Comparison of ENCODE assay signal across 10 cellular contexts in the genomic region with DNA sequence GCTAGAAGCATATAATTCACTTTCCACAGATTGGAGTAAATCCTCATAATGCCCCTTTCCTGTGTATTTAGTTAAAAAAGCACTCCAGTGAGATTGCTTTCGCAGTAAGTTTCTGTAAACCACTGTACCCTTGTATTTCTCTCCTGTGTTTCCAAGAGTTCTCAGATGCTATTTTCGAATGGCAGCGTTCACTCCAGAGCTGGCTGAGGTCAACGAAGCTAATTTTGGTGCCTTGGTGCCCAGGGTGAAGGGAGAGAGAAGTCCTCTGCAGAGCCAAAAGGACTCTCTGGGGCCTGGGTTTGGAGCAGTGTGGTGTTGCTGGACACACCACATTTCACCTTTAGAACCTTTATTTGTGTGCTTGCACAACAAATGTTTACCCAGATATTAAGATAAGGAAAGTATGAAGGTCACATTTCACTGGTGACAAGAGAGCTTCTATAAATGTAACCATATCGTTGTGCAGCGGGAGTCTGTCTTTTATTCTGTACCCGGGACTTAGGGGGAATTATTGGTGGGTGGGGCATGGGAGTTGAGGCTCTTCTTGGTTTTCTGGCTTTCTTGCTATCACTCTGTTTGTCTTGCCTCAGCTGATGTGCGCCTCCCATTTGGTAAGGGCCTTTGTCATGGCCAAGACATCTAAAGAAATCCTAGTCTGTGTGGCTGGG. TPM values are rescaled to one million over a fixed set of nuclear protein-coding genes. Genes with fewer than 3 reads are reported as not detected.
A peak's percentile ranks its signal among the peaks of the same experiment; 100 is the strongest.
DNase-seq lines count a peak whose midpoint lies in the region; ATAC-seq and TF ChIP-seq lines count a peak whose summit lies in the region.
"Had no signal": no experiment of that assay in that cellular context is flagged by ENCODE, and none has a peak within 500 bp of the region (broad histone marks: within the 10 kb centered on the region; RNA-seq: fewer than 3 reads in every experiment).

No MANE protein-coding gene starts in this region.

- no peak overlapping the region for H3K4me3 Mint-ChIP-seq in activated naive CD8-positive, alpha-beta T cell treated with anti-CD3 and anti-CD28 coated beads, Interleukin-2, amount 50 U/mL, for 24 hours

- no peak for TF ChIP-seq CTCF in PC-3 (conservative IDR thresholded peaks at IDR 0.05; ENCODE audit: low read depth, low read length)
- TF ChIP-seq CTCF in WERI-Rb-1 (IDR thresholded peaks at IDR 0.05; ENCODE audit: low read depth, low read length): no peak

- H3K18ac ChIP-seq in trophoblast cell (ENCODE audit: low read length): peak overlapping the region; percentile 52

- no peaks in the 10 kb centered on the region for H4K20me1 ChIP-seq in PC-3 (ENCODE audit: low read length)

- no peak overlapping the region for H2AK5ac ChIP-seq in trophoblast cell (ENCODE audit: low read length)

- H3K23ac ChIP-seq in trophoblast cell (ENCODE audit: low read length): no peak overlapping the region

- H3K36me3 Mint-ChIP-seq in activated naive CD8-positive, alpha-beta T cell treated with anti-CD3 and anti-CD28 coated beads, Interleukin-2, amount 50 U/mL, for 24 hours (ENCODE audit: low read depth): no peaks in the 10 kb centered on the region

- H3K27ac ChIP-seq in PC-3 (ENCODE audit: low read length): peak overlapping the region; percentile 93
- peak overlapping the region; percentile 45 for H3K27ac ChIP-seq in trophoblast cell (ENCODE audit: low read depth, low read length)
- H3K27ac ChIP-seq in WERI-Rb-1: no peak overlapping the region

- no TSS peak for BruUV-seq in PC-3 (replicated peaks; lab: Mats Ljungman, UMichigan)

- H3K9me3 ChIP-seq in PC-3 (ENCODE audit: low read length) (no peaks in the 10 kb centered on the region), trophoblast cell (ENCODE audit: insufficient read depth, low read depth, low read length) (no peaks in the 10 kb centered on the region), WERI-Rb-1 (ENCODE audit: severe bottlenecking) (no peaks in the 10 kb centered on the region)

- H3K4me1 ChIP-seq in PC-3 (ENCODE audit: insufficient read depth, low read length) (peaks cover 86% of the 10 kb centered on the region), trophoblast cell (ENCODE audit: control insufficient read depth in 1 of 2, insufficient read depth in 2 of 2, low read length in 2 of 2) (peaks cover 44 to 57% of the 10 kb centered on the region in 2 experiments)

- H3K4me3 ChIP-seq in PC-3 (ENCODE audit: low read length): peak overlapping the region; percentile 41
- H3K4me3 ChIP-seq in trophoblast cell (ENCODE audit: low read depth, low read length): no peak overlapping the region
- no peak overlapping the region for H3K4me3 ChIP-seq in WERI-Rb-1 (ENCODE audit: low read depth, low read length)
- H3K4me3 ChIP-seq: BLaER1 treated with 17β-estradiol and CSF1 and Interleukin-3, amounts not matched to agents 10 nM and 100 nM had no signal

- 0 out of 2 replicates have a peak, but pooled peaks cover 5% of the 10 kb centered on the region for H3K36me3 ChIP-seq in PC-3 (ENCODE audit: low read depth, low read length)
- H3K36me3 ChIP-seq in trophoblast cell (ENCODE audit: control insufficient read depth in 1 of 2, insufficient read depth in 2 of 2, low read length in 2 of 2): peaks cover 11 to 21% of the 10 kb centered on the region in 2 experiments
- no peaks in the 10 kb centered on the region for H3K36me3 ChIP-seq in WERI-Rb-1

- peaks cover 3% of the 10 kb centered on the region for H3K9me3 Mint-ChIP-seq in activated naive CD8-positive, alpha-beta T cell treated with anti-CD3 and anti-CD28 coated beads, Interleukin-2, amount 50 U/mL, for 24 hours

- CTCF ChIA-PET in PC-3 (lab: Charles Lee): no interaction called here

- H4K12ac ChIP-seq in trophoblast cell (ENCODE audit: low read depth, low read length): no peak overlapping the region

- no peaks in the 10 kb centered on the region for H3K27me3 ChIP-seq in PC-3 (ENCODE audit: low read length)
- no peaks in the 10 kb centered on the region for H3K27me3 ChIP-seq in trophoblast cell (ENCODE audit: insufficient read depth, low read length)
- H3K27me3 ChIP-seq in WERI-Rb-1 (ENCODE audit: insufficient read depth, low read depth, severe bottlenecking): peaks cover 2% of the 10 kb centered on the region

- no peak for ATAC-seq in PC-3
- ATAC-seq in left cardiac atrium: peak; percentile 55 to 60
- ATAC-seq in HG03354 (IDR thresholded peaks at IDR 0.05; ENCODE audit: poor library complexity, severe bottlenecking, unreplicated experiment): no peak
- no peak for ATAC-seq in activated naive CD8-positive, alpha-beta T cell treated with anti-CD3 and anti-CD28 coated beads, Interleukin-2, amount 50 U/mL, for 24 hours

- no peak overlapping the region for H2AFZ ChIP-seq in PC-3 (ENCODE audit: low read length)
- no peak overlapping the region for H2AFZ ChIP-seq in trophoblast cell (ENCODE audit: insufficient read depth, low read length, poor library complexity)

- no peaks in the 10 kb centered on the region for H3K9me2 ChIP-seq in PC-3 (replicated peaks; ENCODE audit: low read length)

- POLR2A ChIA-PET in PC-3 (lab: Charles Lee; ENCODE audit: unreplicated experiment): interaction anchor here (0.7 kb wide), 1 partner anchor 24 kb away, joined by 3 read pairs; no protein-coding TSS in a partner anchor

- H2BK5ac ChIP-seq in trophoblast cell (ENCODE audit: low read depth, low read length, poor library complexity): peak overlapping the region; percentile 36

- H3K14ac ChIP-seq in trophoblast cell (ENCODE audit: low read length): peak overlapping the region; percentile 65

- H4K8ac ChIP-seq in trophoblast cell (ENCODE audit: low read depth, low read length): no peak overlapping the region

- no peak overlapping the region for H4K91ac ChIP-seq in trophoblast cell (ENCODE audit: low read depth, low read length)

- H3K4ac ChIP-seq in trophoblast cell (ENCODE audit: low read depth, low read length): peak overlapping the region; percentile 98

- H2BK120ac ChIP-seq in trophoblast cell (ENCODE audit: insufficient read depth, low read length, poor library complexity): peak overlapping the region; percentile 44

- peaks cover 13% of the 10 kb centered on the region for H3K79me1 ChIP-seq in trophoblast cell (ENCODE audit: low read length)

- DNase-seq in COLO668 (lab: John Stamatoyannopoulos, UW; ENCODE audit: unreplicated experiment) (peak; percentile 21), PC-3 (peak; percentile 45), left cardiac atrium (no peak), trophoblast cell (peak in 1 of 2 donors; percentile 59), UCSD-AML1 (lab: John Stamatoyannopoulos, UW; ENCODE audit: unreplicated experiment) (no peak), WERI-Rb-1 (no peak)
- no peak for DNase-seq in activated naive CD8-positive, alpha-beta T cell treated with anti-CD3 and anti-CD28 coated beads, Interleukin-2, amount 50 U/mL, for 24 hours
- DNase-seq: stimulated activated CD4-positive, alpha-beta T cell treated with anti-CD3 and anti-CD28 coated beads, Interleukin-15, amount 100 ng/mL, for 24 hours had no signal

- WGBS in trophoblast cell (ENCODE audit: extremely low coverage, insufficient coverage, insufficient read length): no CpG with 5 or more reads among the region's 8 CpGs

- H3K4me1 Mint-ChIP-seq in activated naive CD8-positive, alpha-beta T cell treated with anti-CD3 and anti-CD28 coated beads, Interleukin-2, amount 50 U/mL, for 24 hours: peaks cover 23% of the 10 kb centered on the region

- peaks cover 90% of the 10 kb centered on the region for H3K79me2 ChIP-seq in PC-3 (ENCODE audit: low read length)
- H3K79me2 ChIP-seq in trophoblast cell (ENCODE audit: control insufficient read depth, insufficient read depth, low read length, poor library complexity): peaks cover 50% of the 10 kb centered on the region

- peak overlapping the region; percentile 72 for H3K4me2 ChIP-seq in PC-3 (ENCODE audit: low read length)
- H3K4me2 ChIP-seq in trophoblast cell (ENCODE audit: low read length): no peak overlapping the region

- no peak overlapping the region for H3K27ac Mint-ChIP-seq in activated naive CD8-positive, alpha-beta T cell treated with anti-CD3 and anti-CD28 coated beads, Interleukin-2, amount 50 U/mL, for 24 hours

- H3K9ac ChIP-seq in PC-3 (ENCODE audit: low read length) (peak overlapping the region; percentile 71), trophoblast cell (ENCODE audit: low read length) (no peak overlapping the region)
- H3K9ac ChIP-seq: BLaER1 treated with 17β-estradiol and CSF1 and Interleukin-3, amounts not matched to agents 10 nM and 100 nM had no signal

- peaks cover 6% of the 10 kb centered on the region for H3F3A ChIP-seq in PC-3 (ENCODE audit: low read length, unreplicated experiment)

- H3K27me3 Mint-ChIP-seq in activated naive CD8-positive, alpha-beta T cell treated with anti-CD3 and anti-CD28 coated beads, Interleukin-2, amount 50 U/mL, for 24 hours: peaks cover 53% of the 10 kb centered on the region

- peak overlapping the region; percentile 18 for H2BK12ac ChIP-seq in trophoblast cell (ENCODE audit: low read length)

- intact Hi-C loops in PC-3 (cut with micrococcal nuclease) (loop anchor here (5.0 kb wide), 1 partner anchor 100 kb away; no protein-coding TSS in a partner anchor), left cardiac atrium (cut with DNase I) (no loop called here)

RNA-seq across cellular contexts. Expression of gene EPAS1, which starts 9.9 kb away (rescaled TPM):
- total RNA-seq in PC-3 (2014; rRNA removed) (43.2 and 77.0 TPM in 2 replicates), left cardiac atrium (100 to 1,000 TPM; 262 to 377 TPM)
- 1,165 and 1,253 TPM in 2 replicates for polyA plus RNA-seq in trophoblast cell (2013)

Comparison
In these comparisons a context has a peak if more than half of its experiments do, and no peak if none do; other contexts are left out.
1. DNase-seq: peak in COLO668 (single experiment) and PC-3 (single experiment); none in left cardiac atrium (single experiment), activated naive CD8-positive, alpha-beta T cell treated with anti-CD3 and anti-CD28 coated beads, Interleukin-2, amount 50 U/mL, for 24 hours (single experiment), UCSD-AML1 (single experiment) and WERI-Rb-1 (single experiment).
2. ATAC-seq: peak in left cardiac atrium (2 of 2); none in PC-3 (single experiment), HG03354 (single experiment) and activated naive CD8-positive, alpha-beta T cell treated with anti-CD3 and anti-CD28 coated beads, Interleukin-2, amount 50 U/mL, for 24 hours (single experiment).